Comparison of ENCODE assay signal across 9 cellular contexts in genomic region chr2:54052825-54053718, GRCh38.
DNase-seq lines count a peak whose midpoint lies in the region; ATAC-seq, FAIRE-seq and TF ChIP-seq lines count a peak whose summit lies in the region.
"Had no signal": no experiment of that assay in that cellular context is flagged by ENCODE, and none has a peak within 500 bp of the region (broad histone marks: within the 10 kb centered on the region; RNA-seq: fewer than 3 reads in every experiment).

No MANE protein-coding gene starts in this region.

- 95 to 96% methylated on average over 4 of the region's 4 CpGs for WGBS in heart right ventricle, 2 donors
- WGBS in H1 (ENCODE audit: extremely low coverage in 1 of 2, insufficient coverage in 1 of 2, insufficient read length in 1 of 2, insufficient replicate concordance in 2 of 2, low coverage in 1 of 2, low lambda C conversion rate in 2 of 2, missing lambda C conversion rate in 1 of 2), 2 experiments: 94% methylated on average over 4 of the region's 4 CpGs; no CpG with 5 or more reads in 1 of the 2 experiments
- WGBS in aorta, 2 donors: 94 to 95% methylated on average over 4 of the region's 4 CpGs
- 91 to 96% methylated on average over 4 of the region's 4 CpGs for WGBS in testis, 2 donors

- no peaks in the 10 kb centered on the region for H3K79me2 ChIP-seq in MM.1S (ENCODE audit: low read length)
- no peaks in the 10 kb centered on the region for H3K79me2 ChIP-seq in H1 (ENCODE audit: control insufficient read depth in 1 of 2, insufficient read depth in 2 of 2, low read length in 2 of 2)

- no peak overlapping the region for H2BK12ac ChIP-seq in H1 (ENCODE audit: low read depth, low read length)

- H3K36me3 ChIP-seq in heart right ventricle (peaks cover 0 to 37% (median 8%) of the 10 kb centered on the region in 9 donors), MM.1S (replicated peaks; ENCODE audit: insufficient read depth, low read length) (no peaks in the 10 kb centered on the region), H1 (ENCODE audit: control insufficient read depth in 2 of 4, insufficient read depth in 4 of 4, low read length in 3 of 4) (no peaks in the 10 kb centered on the region), aorta (ENCODE audit: control insufficient read depth in 1 of 2, insufficient read depth in 2 of 2, low read length in 1 of 2) (no peaks in the 10 kb centered on the region), testis (ENCODE audit: low read depth, missing control alignments) (no peaks in the 10 kb centered on the region)
- H3K36me3 ChIP-seq: neutrophil had no signal

- H3K9me2 ChIP-seq in MM.1S (replicated peaks; ENCODE audit: insufficient read depth, low read length): no peaks in the 10 kb centered on the region

- H2AK5ac ChIP-seq in H1 (ENCODE audit: low read depth, low read length): no peak overlapping the region

- H2BK20ac ChIP-seq in H1 (ENCODE audit: low read length): no peak overlapping the region

- peak overlapping the region; percentile 28 for H4K8ac ChIP-seq in H1 (ENCODE audit: extremely low read depth, insufficient read depth, low read length)

- H3K27ac ChIP-seq in heart right ventricle: peak overlapping the region in 1 of 10 donors; percentile 69
- peak overlapping the region; percentile 74 for H3K27ac ChIP-seq in MM.1S (ENCODE audit: low read length)
- no peak overlapping the region for H3K27ac ChIP-seq in H1 (ENCODE audit: low read depth, low read length)
- no peak overlapping the region for H3K27ac ChIP-seq in aorta (ENCODE audit: low read depth in 1 of 2, low read length in 2 of 2)
- no peak overlapping the region for H3K27ac ChIP-seq in testis
- H3K27ac ChIP-seq: neutrophil had no signal

- no peaks in the 10 kb centered on the region for H4K20me1 ChIP-seq in MM.1S (ENCODE audit: insufficient read depth, low read length)
- H4K20me1 ChIP-seq in H1 (replicated peaks in 1 of 2; ENCODE audit: control insufficient read depth in 1 of 2, insufficient read depth in 2 of 2, low read length in 2 of 2): no peaks in the 10 kb centered on the region

- no peak overlapping the region for H3K56ac ChIP-seq in H1 (replicated peaks; ENCODE audit: insufficient read length, low read depth, low read length)

- TF ChIP-seq POLR2A in H1 (IDR thresholded peaks at IDR 0.05; ENCODE audit: control extremely low read depth in 1 of 2, low read depth in 2 of 2, low read length in 2 of 2) (no peak), testis (IDR thresholded peaks at IDR 0.05) (no peak)

- no peak for DNase-seq in heart right ventricle
- no peak for DNase-seq in Right ventricle myocardium superior
- peak; percentile 50 for DNase-seq in MM.1S
- no peak for DNase-seq in H1 (ENCODE audit: low read depth in 1 of 2, low spot score in 2 of 2)
- DNase-seq in aorta: no peak
- no peak for DNase-seq in dedifferentiated amniotic fluid mesenchymal stem cell (ENCODE audit: extremely low spot score)
- no peak for DNase-seq in GM19240 (ENCODE audit: insufficient read length, low spot score)
- no peak for DNase-seq in testis

- no peak overlapping the region for H4K5ac ChIP-seq in H1 (ENCODE audit: insufficient read length, low read depth, low read length)

- CTCF ChIA-PET in H1 (lab: Charles Lee; ENCODE audit: partially characterized antibody): interaction anchor here (0.6 to 2.6 kb wide), 11 partner anchors 7 to 74 kb away, joined by 3 to 11 read pairs (median 4); no protein-coding TSS in a partner anchor

- peak in 5 of 8 donors; percentile 10 to 64 (median 41) for ATAC-seq in heart right ventricle
- no peak for ATAC-seq in Right ventricle myocardium superior (ENCODE audit: poor library complexity)
- peak; percentile 29 for ATAC-seq in aorta (ENCODE audit: low FRiP score)

- peak; percentile 54 to 59 for TF ChIP-seq RAD21 in H1 (IDR thresholded peaks at IDR 0.05 in 1 of 2, conservative IDR thresholded peaks at IDR 0.05 in 1 of 2; ENCODE audit: low read depth in 2 of 2, low read length in 2 of 2)

- peak overlapping the region; percentile 38 for H2AFZ ChIP-seq in MM.1S (ENCODE audit: low read length)
- 0 out of 2 replicates have a peak overlapping the region, but pooled peaks have one; percentile 63 for H2AFZ ChIP-seq in H1 (ENCODE audit: low read length)

- H2BK5ac ChIP-seq in H1 (ENCODE audit: low read depth, low read length): no peak overlapping the region

- no peak for TF ChIP-seq EP300 in H1 (IDR thresholded peaks at IDR 0.05; ENCODE audit: borderline replicate concordance in 1 of 2, low read depth in 2 of 2, low read length in 2 of 2)

- no peak overlapping the region for H3K4ac ChIP-seq in H1 (replicated peaks; ENCODE audit: insufficient read length, low read depth, low read length)

- no peak overlapping the region for H4K91ac ChIP-seq in H1 (replicated peaks; ENCODE audit: insufficient read length, low read length)

- no peak overlapping the region for H3K14ac ChIP-seq in H1 (ENCODE audit: insufficient read length)

- TF ChIP-seq CTCF in heart right ventricle (IDR thresholded peaks at IDR 0.05) (peak in 1 of 9 donors; percentile 7), MM.1S (IDR thresholded peaks at IDR 0.05; ENCODE audit: low read length) (peak; percentile 60), H1 (IDR thresholded peaks at IDR 0.05; ENCODE audit: control extremely low read depth in 1 of 3, insufficient read depth in 1 of 3, low read depth in 1 of 3, low read length in 3 of 3) (peak in 2 of 3 experiments; percentile 43 to 54; a peak in 2 of 4 replicates), testis (IDR thresholded peaks at IDR 0.05) (no peak)

- POLR2A ChIA-PET in H1 (lab: Charles Lee; ENCODE audit: partially characterized antibody): interaction anchor here (0.6 kb wide), 1 partner anchor 77 kb away, joined by 3 read pairs; no protein-coding TSS in a partner anchor

- no peaks in the 10 kb centered on the region for H3K23me2 ChIP-seq in H1 (ENCODE audit: low read depth, low read length)

- peaks cover 33% of the 10 kb centered on the region for H3F3A ChIP-seq in MM.1S (ENCODE audit: insufficient read depth, low read length)

- H3K9me3 ChIP-seq in heart right ventricle: peaks cover 0 to 7% (median 0%) of the 10 kb centered on the region in 11 donors
- H3K9me3 ChIP-seq in MM.1S (replicated peaks; ENCODE audit: insufficient read depth, low read length): no peaks in the 10 kb centered on the region
- H3K9me3 ChIP-seq in H1 (ENCODE audit: insufficient read depth in 2 of 2, low read depth in 1 of 2, low read length in 1 of 2): peaks cover 5 to 18% of the 10 kb centered on the region in 2 experiments; a peak in 2 of 4 replicates
- H3K9me3 ChIP-seq in aorta (ENCODE audit: control insufficient read depth, low read length): no peaks in the 10 kb centered on the region
- no peaks in the 10 kb centered on the region for H3K9me3 ChIP-seq in testis
- H3K9me3 ChIP-seq: neutrophil had no signal

- peaks cover 0 to 9% (median 0%) of the 10 kb centered on the region in 9 donors for H3K4me1 ChIP-seq in heart right ventricle
- peaks cover 28% of the 10 kb centered on the region for H3K4me1 ChIP-seq in MM.1S (ENCODE audit: low read length)
- H3K4me1 ChIP-seq in H1 (replicated peaks in 1 of 4; ENCODE audit: control insufficient read depth in 3 of 4, insufficient read depth in 4 of 4, low read length in 3 of 4): no peaks in the 10 kb centered on the region
- peaks cover 1 to 3% of the 10 kb centered on the region in 2 donors for H3K4me1 ChIP-seq in aorta (ENCODE audit: control insufficient read depth in 1 of 2, insufficient read depth in 2 of 2, low read length in 2 of 2)
- H3K4me1 ChIP-seq in testis: no peaks in the 10 kb centered on the region

- H3K4me2 ChIP-seq in MM.1S (ENCODE audit: low read depth, low read length) (peak overlapping the region; percentile 60), H1 (ENCODE audit: insufficient read depth in 1 of 2, low read depth in 2 of 2, low read length in 2 of 2) (no peak overlapping the region)

- H2BK15ac ChIP-seq in H1 (ENCODE audit: low read length): no peak overlapping the region

- no peaks in the 10 kb centered on the region for H3K27me3 ChIP-seq in heart right ventricle
- no peaks in the 10 kb centered on the region for H3K27me3 ChIP-seq in MM.1S (replicated peaks; ENCODE audit: insufficient read depth, low read length)
- H3K27me3 ChIP-seq in H1 (replicated peaks in 1 of 4; ENCODE audit: control insufficient read depth in 3 of 4, extremely low read depth in 1 of 4, insufficient read depth in 3 of 4, low read length in 3 of 4): no peaks in the 10 kb centered on the region
- H3K27me3 ChIP-seq in aorta (ENCODE audit: control insufficient read depth in 1 of 2, insufficient read depth in 2 of 2, low read length in 1 of 2): no peaks in the 10 kb centered on the region
- H3K27me3 ChIP-seq in testis: no peaks in the 10 kb centered on the region
- H3K27me3 ChIP-seq: neutrophil had no signal

- no peak overlapping the region for H3K4me3 ChIP-seq in heart right ventricle
- H3K4me3 ChIP-seq in MM.1S (ENCODE audit: low read length): no peak overlapping the region
- no peak overlapping the region for H3K4me3 ChIP-seq in H1 (ENCODE audit: extremely low read depth in 1 of 4, insufficient read depth in 2 of 4, low read depth in 3 of 4, low read length in 4 of 4)
- H3K4me3 ChIP-seq in aorta (ENCODE audit: low read length in 2 of 2): no peak overlapping the region
- no peak overlapping the region for H3K4me3 ChIP-seq in testis

- intact Hi-C loops in heart right ventricle (cut with DNase I): no loop called here
- intact Hi-C loops in Right ventricle myocardium superior (cut with DNase I): no loop called here
- intact Hi-C loops in aorta (cut with DNase I): loop anchor here in 1 of 2 donors (5.0 kb wide), 1 partner anchor 81 kb away; the partner anchor contains the start of gene PSME4
- intact Hi-C loops in testis (cut with DNase I; ENCODE audit: low total_unique reads): no loop called here

- 0 out of 2 replicates have a peak overlapping the region, but pooled peaks have one; percentile 3 for H3K18ac ChIP-seq in H1 (ENCODE audit: extremely low read depth, low read length)

- no peak overlapping the region for H3K23ac ChIP-seq in H1 (ENCODE audit: insufficient read length)

- H3K9ac ChIP-seq in MM.1S (ENCODE audit: low read length) (peak overlapping the region; percentile 12; the same call in 1 of the 2 replicates), H1 (replicated peaks in 1 of 4; ENCODE audit: extremely low read depth in 1 of 4, low read depth in 3 of 4, low read length in 3 of 4) (no peak overlapping the region)

- FAIRE-seq in H1 (lab: Jason Lieb, UNC): peak; percentile 42

- no peaks in the 10 kb centered on the region for H3K79me1 ChIP-seq in H1 (ENCODE audit: low read depth, low read length)

- H2BK120ac ChIP-seq in H1 (replicated peaks; ENCODE audit: low read depth, low read length): no peak overlapping the region

TF ChIP-seq in H1, 55 proteins besides CTCF, POLR2A, EP300 and RAD21 (continues in another document):
- TF ChIP-seq JUND (IDR thresholded peaks at IDR 0.05; ENCODE audit: low read length): no peak
- TF ChIP-seq CBX5 (IDR thresholded peaks at IDR 0.05; ENCODE audit: low read depth, low read length): no peak
- no peak for TF ChIP-seq POU5F1 (IDR thresholded peaks at IDR 0.05; ENCODE audit: low read depth, low read length)
- TF ChIP-seq TBP (IDR thresholded peaks at IDR 0.05; ENCODE audit: low read depth, low read length): no peak
- no peak for TF ChIP-seq TCF12 (IDR thresholded peaks at IDR 0.05; ENCODE audit: low read depth, low read length)
- no peak for TF ChIP-seq CEBPB (IDR thresholded peaks at IDR 0.05; ENCODE audit: low read depth, low read length)

Comparison
In these comparisons a context has a peak if more than half of its experiments do, and no peak if none do; other contexts are left out.
1. CTCF ChIP-seq: peak in MM.1S (single experiment) and H1 (2 of 3); none in testis (0 of 3).